ENCODE assay signal across 38 cellular contexts in genomic region chr17:6166492-6167179, GRCh38.
DNase-seq lines count a peak whose midpoint lies in the region; ATAC-seq and TF ChIP-seq lines count a peak whose summit lies in the region.
"Had no signal": no experiment of that assay in that cellular context is flagged by ENCODE, and none has a peak within 500 bp of the region (broad histone marks: within the 10 kb centered on the region; RNA-seq: fewer than 3 reads in every experiment).

No MANE protein-coding gene starts in this region.

- H3K56ac ChIP-seq in H9 (ENCODE audit: insufficient read length, low read depth, low read length), result no peak overlapping the region

- H2BK120ac ChIP-seq in H9 (ENCODE audit: low read depth, low read length, poor library complexity, severe bottlenecking), result no peak overlapping the region

- H2BK5ac ChIP-seq in H9 (ENCODE audit: insufficient read length, low read length), result no peak overlapping the region

- H2AK5ac ChIP-seq in H9 (ENCODE audit: insufficient read length, low read length), result no peak overlapping the region

- peaks cover 14 to 18% of the 10 kb centered on the region in 2 experiments; a peak in 4 of 5 replicates for H3K9me3 Mint-ChIP-seq in H9
- peaks cover 2% of the 10 kb centered on the region for H3K9me3 Mint-ChIP-seq in activated T-cell treated with anti-CD3 and anti-CD28 coated beads, Interleukin-2, amount 50 U/mL, for 24 hours
- H3K9me3 Mint-ChIP-seq: central memory CD8-positive, alpha-beta T cell had no signal

- H2AFZ ChIP-seq in H9 (ENCODE audit: low read length), result no peak overlapping the region

- H3K9ac ChIP-seq in BLaER1, result no peak overlapping the region
- H3K9ac ChIP-seq in H9 (ENCODE audit: extremely low read depth, insufficient read length, low read length), result no peak overlapping the region

- H3K36me3 ChIP-seq in BLaER1, result no peaks in the 10 kb centered on the region
- H3K36me3 ChIP-seq: esophagus squamous epithelium, heart right ventricle, neutrophil, Peyer's patch, spleen, thoracic aorta, uterus had no signal

- H3K4me1 ChIP-seq in BLaER1 (peaks cover 51% of the 10 kb centered on the region), H9 (ENCODE audit: insufficient read depth, low read length) (peaks cover 3% of the 10 kb centered on the region; the same call in 1 of the 2 replicates)
- H3K4me1 ChIP-seq: esophagus squamous epithelium, foreskin keratinocyte, heart right ventricle, Peyer's patch, uterus had no signal

- H3K23ac ChIP-seq in H9 (ENCODE audit: insufficient read length, low read depth, low read length), result no peak overlapping the region

- H4K8ac ChIP-seq in H9 (replicated peaks; ENCODE audit: insufficient read length, low read depth, low read length), result no peak overlapping the region

- no peak overlapping the region for H3K18ac ChIP-seq in H9 (ENCODE audit: insufficient read length, low read depth, low read length)

- DNase-seq in H9, result peak; percentile 20
- DNase-seq in NOMO-1 treated with DMSO at 0.1 percent for 48 hours (lab: John Stamatoyannopoulos, UW; ENCODE audit: unreplicated experiment), result peak; percentile 56
- peak; percentile 8 for DNase-seq in medulla oblongata (ENCODE audit: extremely low spot score)
- DNase-seq in NCI-H2227 (lab: John Stamatoyannopoulos, UW; ENCODE audit: unreplicated experiment), result no peak
- DNase-seq in T-helper 2 cell, result no peak
- no peak for DNase-seq in activated T-cell treated with anti-CD3 and anti-CD28 coated beads, Interleukin-2, amount 50 U/mL, for 24 hours
- DNase-seq: activated CD4-positive, alpha-beta T cell treated with anti-CD3 and anti-CD28 coated beads for 36 hours; activated CD8-positive, alpha-beta memory T cell treated with anti-CD3 and anti-CD28 coated beads, Interleukin-2, amount 50 U/mL, for 48 hours; activated CD8-positive, alpha-beta T cell treated with anti-CD3 and anti-CD28 coated beads for 36 hours; activated naive CD4-positive, alpha-beta T cell treated with anti-CD3 and anti-CD28 coated beads for 36 hours; DMS53; esophagus squamous epithelium; foreskin keratinocyte; heart right ventricle; HFFc6; KBM-7; left ventricle myocardium superior; naive thymus-derived CD4-positive, alpha-beta T cell; NCI-H146; NCI-H510A treated with DMSO at 0.1 percent for 48 hours; NK-92 treated with Interleukin-12 subunit alpha and Interleukin-12 subunit beta, amount 100 ng/mL, for 24 hours; Peyer's patch; posterior cingulate gyrus; right cardiac atrium; SHP77 treated with DMSO at 0.1 percent for 48 hours; spleen; stimulated activated CD8-positive, alpha-beta memory T cell treated with anti-CD3 and anti-CD28 coated beads, Interleukin-4, amount 100 ng/mL, for 48 hours; stimulated activated naive CD8-positive, alpha-beta T cell treated with anti-CD3 and anti-CD28 coated beads, Interleukin-15, amount 100 ng/mL, for 72 hours; SW 1271; T-helper 9 cell; uterus had no signal

- peaks cover 27 to 28% of the 10 kb centered on the region in 2 experiments for H3K4me1 Mint-ChIP-seq in H9
- H3K4me1 Mint-ChIP-seq in activated T-cell treated with anti-CD3 and anti-CD28 coated beads, Interleukin-2, amount 50 U/mL, for 24 hours (ENCODE audit: low read depth), result no peaks in the 10 kb centered on the region
- H3K4me1 Mint-ChIP-seq: activated CD4-positive, alpha-beta T cell treated with anti-CD3 and anti-CD28 coated beads for 36 hours; central memory CD8-positive, alpha-beta T cell; stimulated activated naive CD8-positive, alpha-beta T cell treated with anti-CD3 and anti-CD28 coated beads, Interleukin-15, amount 100 ng/mL, for 72 hours had no signal

- H3K79me1 ChIP-seq in H9 (ENCODE audit: insufficient read depth, low read depth, low read length, poor library complexity, severe bottlenecking), result no peaks in the 10 kb centered on the region

- no peak overlapping the region for H4K91ac ChIP-seq in H9 (ENCODE audit: insufficient read length, low read depth, low read length)

- H2BK15ac ChIP-seq in H9 (ENCODE audit: low read depth, low read length), result no peak overlapping the region

- no peak overlapping the region for H3K27ac ChIP-seq in BLaER1
- H3K27ac ChIP-seq in H9 (ENCODE audit: insufficient read length, low read depth, low read length), result no peak overlapping the region
- H3K27ac ChIP-seq: esophagus squamous epithelium, foreskin keratinocyte, heart right ventricle, neutrophil, Peyer's patch, spleen, thoracic aorta, uterus, VCaP had no signal

- H3K9me3 ChIP-seq in BLaER1, result no peaks in the 10 kb centered on the region
- no peaks in the 10 kb centered on the region for H3K9me3 ChIP-seq in H9 (ENCODE audit: control insufficient read depth, low read depth, low read length)
- H3K9me3 ChIP-seq: esophagus squamous epithelium, heart right ventricle, neutrophil, Peyer's patch, spleen, thoracic aorta, uterus had no signal

- H4K20me1 ChIP-seq in BLaER1 (no peaks in the 10 kb centered on the region), H9 (ENCODE audit: control insufficient read depth, insufficient read depth, insufficient read length) (no peaks in the 10 kb centered on the region)

- H3K23me2 ChIP-seq in H9 (ENCODE audit: insufficient read length, low read depth, low read length, poor library complexity, severe bottlenecking), result no peaks in the 10 kb centered on the region

- H4K5ac ChIP-seq in H9 (ENCODE audit: insufficient read length, low read depth, low read length), result no peak overlapping the region

- H3K4me2 ChIP-seq in BLaER1, result peak overlapping the region; percentile 67
- no peak overlapping the region for H3K4me2 ChIP-seq in H9 (ENCODE audit: insufficient read depth, insufficient read length, low read length)

- no peak for ATAC-seq in HG03565 (IDR thresholded peaks at IDR 0.05; ENCODE audit: unreplicated experiment)
- ATAC-seq: activated CD4-positive, alpha-beta T cell treated with anti-CD3 and anti-CD28 coated beads for 36 hours; activated CD8-positive, alpha-beta T cell treated with anti-CD3 and anti-CD28 coated beads for 36 hours; foreskin keratinocyte; heart right ventricle; left ventricle myocardium superior; naive thymus-derived CD4-positive, alpha-beta T cell; right cardiac atrium; stimulated activated naive CD8-positive, alpha-beta T cell treated with anti-CD3 and anti-CD28 coated beads, Interleukin-15, amount 100 ng/mL, for 72 hours had no signal

- no peaks in the 10 kb centered on the region; the same call in none of the 2 replicates for H3K27me3 Mint-ChIP-seq in H9 (ENCODE audit: low read depth)
- H3K27me3 Mint-ChIP-seq in activated T-cell treated with anti-CD3 and anti-CD28 coated beads, Interleukin-2, amount 50 U/mL, for 24 hours, result peaks cover 30% of the 10 kb centered on the region

- no peak overlapping the region for H3K4ac ChIP-seq in H9 (ENCODE audit: low read depth, low read length)

- H2BK20ac ChIP-seq in H9 (ENCODE audit: low read depth, low read length, poor library complexity, severe bottlenecking), result no peak overlapping the region

- no peak overlapping the region for H3K14ac ChIP-seq in H9 (ENCODE audit: insufficient read depth, low read length)

- no peak overlapping the region for H3K4me3 Mint-ChIP-seq in H9
- no peak overlapping the region for H3K4me3 Mint-ChIP-seq in activated T-cell treated with anti-CD3 and anti-CD28 coated beads, Interleukin-2, amount 50 U/mL, for 24 hours
- H3K4me3 Mint-ChIP-seq: activated CD4-positive, alpha-beta T cell treated with anti-CD3 and anti-CD28 coated beads for 36 hours; activated CD8-positive, alpha-beta T cell treated with anti-CD3 and anti-CD28 coated beads for 36 hours; activated naive CD4-positive, alpha-beta T cell treated with anti-CD3 and anti-CD28 coated beads for 36 hours; central memory CD8-positive, alpha-beta T cell; HFFc6; mesothelial cell of epicardium; naive thymus-derived CD4-positive, alpha-beta T cell; stimulated activated naive CD8-positive, alpha-beta T cell treated with anti-CD3 and anti-CD28 coated beads, Interleukin-15, amount 100 ng/mL, for 72 hours had no signal

- no peak for TF ChIP-seq CTCF in H9 (conservative IDR thresholded peaks at IDR 0.05)

- no peaks in the 10 kb centered on the region for H3K79me2 ChIP-seq in H9 (ENCODE audit: insufficient read depth, low read length)

- H3K36me3 Mint-ChIP-seq in H9 (ENCODE audit: insufficient read depth in 1 of 3, low read depth in 3 of 3), result peaks cover 15 to 21% (median 19%) of the 10 kb centered on the region in 3 experiments
- H3K36me3 Mint-ChIP-seq in activated T-cell treated with anti-CD3 and anti-CD28 coated beads, Interleukin-2, amount 50 U/mL, for 24 hours (ENCODE audit: low read depth), result no peaks in the 10 kb centered on the region
- H3K36me3 Mint-ChIP-seq: mesothelial cell of epicardium; naive thymus-derived CD4-positive, alpha-beta T cell had no signal

- H3K27me3 ChIP-seq in BLaER1, result no peaks in the 10 kb centered on the region
- H3K27me3 ChIP-seq in H9 (ENCODE audit: insufficient read depth, low read length), result no peaks in the 10 kb centered on the region
- H3K27me3 ChIP-seq: neutrophil, Peyer's patch, uterus had no signal

- no peak overlapping the region for H3T11ph ChIP-seq in H9 (ENCODE audit: low read length)

- no peak overlapping the region for H2BK12ac ChIP-seq in H9 (ENCODE audit: insufficient read length, low read depth, low read length)

- no CpG with 5 or more reads among the region's 6 CpGs for WGBS in H9 (ENCODE audit: extremely low coverage, insufficient read length, low lambda C conversion rate)

- H3K4me3 ChIP-seq in BLaER1, result no peak overlapping the region
- H3K4me3 ChIP-seq: esophagus squamous epithelium, heart right ventricle, Peyer's patch, spleen, thoracic aorta, uterus had no signal

- no peak overlapping the region; a peak in 1 of 7 replicates for H3K27ac Mint-ChIP-seq in H9
- H3K27ac Mint-ChIP-seq in activated T-cell treated with anti-CD3 and anti-CD28 coated beads, Interleukin-2, amount 50 U/mL, for 24 hours, result no peak overlapping the region
- H3K27ac Mint-ChIP-seq: activated CD4-positive, alpha-beta T cell treated with anti-CD3 and anti-CD28 coated beads for 36 hours; activated CD8-positive, alpha-beta T cell treated with anti-CD3 and anti-CD28 coated beads for 36 hours; activated naive CD4-positive, alpha-beta T cell treated with anti-CD3 and anti-CD28 coated beads for 36 hours; HFFc6; mesothelial cell of epicardium; naive thymus-derived CD4-positive, alpha-beta T cell; stimulated activated naive CD8-positive, alpha-beta T cell treated with anti-CD3 and anti-CD28 coated beads, Interleukin-15, amount 100 ng/mL, for 72 hours had no signal

Comparison
In these comparisons a context has a peak if more than half of its experiments do, and no peak if none do; other contexts are left out.
1. DNase-seq: peak in H9 (single experiment), NOMO-1 treated with DMSO at 0.1 percent for 48 hours (single experiment) and medulla oblongata (single experiment); none in NCI-H2227 (single experiment), T-helper 2 cell (0 of 5) and activated T-cell treated with anti-CD3 and anti-CD28 coated beads, Interleukin-2, amount 50 U/mL, for 24 hours (single experiment).